ENCODE assay signal across 10 cellular contexts in genomic region chr3:51955175-51955892, GRCh38. TPM values are rescaled to one million over a fixed set of nuclear protein-coding genes. Genes with fewer than 3 reads are reported as not detected.
DNase-seq lines count a peak whose midpoint lies in the region; ATAC-seq, FAIRE-seq and TF ChIP-seq lines count a peak whose summit lies in the region.
"Had no signal": no experiment of that assay in that cellular context is flagged by ENCODE, and none has a peak within 500 bp of the region (broad histone marks: within the 10 kb centered on the region; RNA-seq: fewer than 3 reads in every experiment).

Gene GPR62 (plus strand): TSS chr3:51955381. CDS start chr3:51955653, 272 bp downstream.

- no peak for TF ChIP-seq CTCF in A549 (IDR thresholded peaks at IDR 0.05)
- no peak for TF ChIP-seq CTCF in OCI-LY1 (IDR thresholded peaks at IDR 0.05; ENCODE audit: low read length)
- TF ChIP-seq CTCF in neural progenitor cell (IDR thresholded peaks at IDR 0.05), result no peak

- POLR2A ChIA-PET in A549 (lab: Yijun Ruan, JAX), result no interaction called here

- 86% methylated on average over 10 of the region's 33 CpGs for WGBS in A549 (ENCODE audit: missing lambda C conversion rate)

- H3K79me2 ChIP-seq in OCI-LY1 (ENCODE audit: insufficient read depth, low read length), result no peaks in the 10 kb centered on the region
- H3K79me2 ChIP-seq in neural progenitor cell (ENCODE audit: low read depth), result no peaks in the 10 kb centered on the region

- H3K36me3 Mint-ChIP-seq in neural progenitor cell, result peaks cover 3% of the 10 kb centered on the region

- TF ChIP-seq EP300 in A549 (IDR thresholded peaks at IDR 0.05), result no peak

- no peaks in the 10 kb centered on the region for H3K9me3 Mint-ChIP-seq in neural progenitor cell

- H3K27me3 ChIP-seq in OCI-LY1 (ENCODE audit: insufficient read depth, low read length), result 0 out of 2 replicates have a peak, but pooled peaks cover 6% of the 10 kb centered on the region
- peaks cover 67% of the 10 kb centered on the region for H3K27me3 ChIP-seq in neural progenitor cell

- no peak for TF ChIP-seq RAD21 in A549 (conservative IDR thresholded peaks at IDR 0.05 in 1 of 2, IDR thresholded peaks at IDR 0.05 in 1 of 2)

- H3K4me1 Mint-ChIP-seq in neural progenitor cell, result peaks cover 10% of the 10 kb centered on the region

- FAIRE-seq in A549 (lab: Jason Lieb, UNC), result no peak
- FAIRE-seq in frontal cortex (lab: Jason Lieb, UNC), result no peak
- no peak for FAIRE-seq in RCC 7860 (lab: Jason Lieb, UNC)

- H2AFZ ChIP-seq in OCI-LY1 (ENCODE audit: low read length), result no peak within 1 kb of the TSS
- H2AFZ ChIP-seq in neural progenitor cell (replicated peaks), result peak within 1 kb of the TSS; percentile 75

- H3F3A ChIP-seq in OCI-LY1 (ENCODE audit: insufficient read depth, low read length) (no peaks in the 10 kb centered on the region), neural progenitor cell (ENCODE audit: low read depth) (peaks cover 21% of the 10 kb centered on the region)

- H3K4me3 ChIP-seq in A549, result no peak within 1 kb of the TSS
- peak within 1 kb of the TSS; percentile 35 for H3K4me3 ChIP-seq in OCI-LY1 (ENCODE audit: low read depth, low read length, poor library complexity, severe bottlenecking)
- H3K4me3 ChIP-seq in neural progenitor cell, result peak within 1 kb of the TSS; percentile 46

- H3K4me1 ChIP-seq in A549 (no peaks in the 10 kb centered on the region; the same call in 1 of the 3 replicates), OCI-LY1 (ENCODE audit: insufficient read depth, low read length, severe bottlenecking) (peaks cover 9% of the 10 kb centered on the region), neural progenitor cell (peaks cover 13% of the 10 kb centered on the region)

- H4K20me1 ChIP-seq in OCI-LY1 (ENCODE audit: insufficient read depth, low read length) (no peaks in the 10 kb centered on the region), neural progenitor cell (ENCODE audit: low read depth) (peaks cover 21% of the 10 kb centered on the region)

- H3K4me2 ChIP-seq in A549 (no peak within 1 kb of the TSS), OCI-LY1 (ENCODE audit: low read length) (peak within 1 kb of the TSS; percentile 46), neural progenitor cell (peak within 1 kb of the TSS; percentile 85)

- ATAC-seq in A549 (peak; percentile 26 to 41; a peak in 3 of 6 replicates), GM21447 (IDR thresholded peaks at IDR 0.05; ENCODE audit: unreplicated experiment) (no peak)

- H3K9me2 ChIP-seq in OCI-LY1 (ENCODE audit: low read depth, low read length), result no peaks in the 10 kb centered on the region

- H3K4me3 Mint-ChIP-seq in neural progenitor cell, result no peak within 1 kb of the TSS

- DNase-seq in A549 (ENCODE audit: low read depth in 1 of 2, low spot score in 1 of 2) (no peak), frontal cortex (ENCODE audit: low spot score in 2 of 2) (peak; percentile 60 to 83), neural progenitor cell (ENCODE audit: low spot score) (no peak), HT-29 (ENCODE audit: low spot score) (no peak), RCC 7860 (ENCODE audit: low spot score) (no peak), cortex of kidney (lab: John Stamatoyannopoulos, UW) (no peak)

- CTCF ChIA-PET in A549 (lab: Yijun Ruan, JAX), result interaction anchor here (0.9 to 3.2 kb wide), 3 partner anchors 9 to 19 kb away, joined by 4 to 15 read pairs (median 8); partner anchors contain the start of genes ABHD14A, ABHD14B and PARP3

- H3K9ac ChIP-seq in OCI-LY1 (ENCODE audit: low read length) (no peak within 1 kb of the TSS; the same call in 1 of the 2 replicates), neural progenitor cell (no peak within 1 kb of the TSS)

- H3K9me3 ChIP-seq in A549 (no peaks in the 10 kb centered on the region), OCI-LY1 (ENCODE audit: low read length) (no peaks in the 10 kb centered on the region), neural progenitor cell (ENCODE audit: low read depth) (no peaks in the 10 kb centered on the region)

- no peaks in the 10 kb centered on the region for H3K36me3 ChIP-seq in OCI-LY1 (ENCODE audit: insufficient read depth, low read length)
- no peaks in the 10 kb centered on the region for H3K36me3 ChIP-seq in neural progenitor cell

- H3K27me3 Mint-ChIP-seq in neural progenitor cell (ENCODE audit: insufficient read depth, low read depth), result peaks cover 4% of the 10 kb centered on the region

- no peak within 1 kb of the TSS for H3K27ac Mint-ChIP-seq in neural progenitor cell

- no peak for TF ChIP-seq POLR2A in A549 (IDR thresholded peaks at IDR 0.05; ENCODE audit: low read length)

- no peak within 1 kb of the TSS for H3K27ac ChIP-seq in A549
- no peak within 1 kb of the TSS for H3K27ac ChIP-seq in OCI-LY1 (ENCODE audit: low read depth, low read length, poor library complexity, severe bottlenecking)
- H3K27ac ChIP-seq in neural progenitor cell, result no peak within 1 kb of the TSS

TF ChIP-seq in A549, 52 proteins besides CTCF, POLR2A, EP300 and RAD21:
- TF ChIP-seq EHMT2 (IDR thresholded peaks at IDR 0.05; ENCODE audit: low read depth) (no peak), HOXA7 (CRISPR knock-in tag; IDR thresholded peaks at IDR 0.05) (no peak), FOSB (CRISPR knock-in tag; IDR thresholded peaks at IDR 0.05) (no peak), CHD4 (IDR thresholded peaks at IDR 0.05; ENCODE audit: borderline replicate concordance) (no peak), PBX3 (IDR thresholded peaks at IDR 0.05) (no peak), SREBF2 (IDR thresholded peaks at IDR 0.05) (no peak), USF2 (IDR thresholded peaks at IDR 0.05) (no peak)

RNA-seq across cellular contexts. Expression of gene GPR62, which starts in this region (rescaled TPM):
- not detected in 2 replicates for polyA plus RNA-seq in A549 (2011; rRNA removed)
- polyA plus RNA-seq in A549 (2012; cell fraction: cytosol; rRNA removed), result 0.01 TPM in 1 of 2 replicates, not detected in the other
- 0.06 TPM in 1 of 2 replicates, not detected in the other for polyA plus RNA-seq in A549 (2012; cell fraction: nucleus; rRNA removed)
- polyA plus RNA-seq in A549 (2017; fragmentation: RNase III; extraction: RNeasy Plus Mini Kit Qiagen cat#74134 plus additional on column Dnase treatment), result 0.05 TPM in 1 of 3 replicates, not detected in the others
- polyA minus RNA-seq in A549 (2011; rRNA and poly(A)+ RNA removed), result not detected in 2 replicates
- total RNA-seq in frontal cortex, result 0.41 TPM
- total RNA-seq in neural progenitor cell (ENCODE audit: low replicate concordance), result 0.21 TPM in 1 of 2 replicates, not detected in the other
- not detected in 2 replicates for total RNA-seq in HT-29 (2014; rRNA removed; shearing (Covaris generic))
- total RNA-seq: Daoy, lung microvascular endothelial cell had no signal

Comparison
In these comparisons a context has a peak if more than half of its experiments do, and no peak if none do; other contexts are left out.
1. Peak in ATAC-seq in A549; RNA of the gene not detected or under 1 TPM.
2. Peak in DNase-seq in frontal cortex; RNA of the gene not detected or under 1 TPM.